In genomic region chr16:79599256-79599836, GRCh38 we compare ENCODE assay signal across 8 cellular contexts. TPM values are rescaled to one million over a fixed set of nuclear protein-coding genes. Genes with fewer than 3 reads are reported as not detected.
DNase-seq lines count a peak whose midpoint lies in the region; ATAC-seq and TF ChIP-seq lines count a peak whose summit lies in the region.

No MANE protein-coding gene starts in this region.

- ATAC-seq in CD4-positive, alpha-beta T cell (ENCODE audit: poor library complexity), result no peak

- no peak for TF ChIP-seq EP300 in suprapubic skin (IDR thresholded peaks at IDR 0.05)

- in situ Hi-C loops in ACHN (cut with HindIII; ENCODE audit: low pct_ligation_motif_present, low pct_unique_long_range_greater_than_20kb, low sequenced_read_pairs), result no loop called here

- intact Hi-C loops in CD4-positive, alpha-beta T cell (cut with DNase I, micrococcal nuclease), result no loop called here

- no peaks in the 10 kb centered on the region for H3K9me3 ChIP-seq in CD4-positive, alpha-beta T cell (ENCODE audit: control insufficient read depth, low read length)
- H3K9me3 ChIP-seq in Peyer's patch (no peaks in the 10 kb centered on the region), liver (ENCODE audit: control insufficient read depth in 4 of 4, low read length in 3 of 4) (no peaks in the 10 kb centered on the region), suprapubic skin (no peaks in the 10 kb centered on the region)

- peak overlapping the region; percentile 74 for H3K27ac Mint-ChIP-seq in CD4-positive, alpha-beta T cell

- H3K36me3 ChIP-seq in Peyer's patch, result peaks cover 0 to 12% (median 0%) of the 10 kb centered on the region in 3 donors
- no peaks in the 10 kb centered on the region for H3K36me3 ChIP-seq in liver (ENCODE audit: control insufficient read depth in 4 of 4, insufficient read depth in 3 of 4, low read depth in 1 of 4, low read length in 3 of 4)
- H3K36me3 ChIP-seq in suprapubic skin, result no peaks in the 10 kb centered on the region

- peak overlapping the region; percentile 35 for H3K27ac ChIP-seq in CD4-positive, alpha-beta T cell (ENCODE audit: low read depth, low read length)
- peak overlapping the region; percentile 82 to 97 (median 94) for H3K27ac ChIP-seq in Peyer's patch
- peak overlapping the region; percentile 99 to 100 for H3K27ac ChIP-seq in liver (ENCODE audit: low read depth in 1 of 2, low read length in 2 of 2)
- H3K27ac ChIP-seq in suprapubic skin, result peak overlapping the region; percentile 91

- peak in 5 of 10 experiments; percentile 14 to 37 (median 16) for DNase-seq in CD4-positive, alpha-beta T cell
- peak in 2 of 3 donors; percentile 54 to 66 for DNase-seq in Peyer's patch
- peak; percentile 49 for DNase-seq in cerebellar cortex (ENCODE audit: low spot score)
- DNase-seq in suprapubic skin (ENCODE audit: low spot score in 2 of 2), result peak in 1 of 2 donors; percentile 68
- DNase-seq in MV-4-11 (lab: John Stamatoyannopoulos, UW), result no peak
- DNase-seq in ACHN, result no peak
- no peak for DNase-seq in SKM-1 treated with dmso at 0.1 percent for 144 hours (lab: John Stamatoyannopoulos, UW; ENCODE audit: unreplicated experiment)

- no peaks in the 10 kb centered on the region for H3K9me3 Mint-ChIP-seq in CD4-positive, alpha-beta T cell

- TF ChIP-seq CTCF in CD4-positive, alpha-beta T cell (IDR thresholded peaks at IDR 0.05), result no peak
- no peak for TF ChIP-seq CTCF in Peyer's patch (IDR thresholded peaks at IDR 0.05)
- no peak for TF ChIP-seq CTCF in liver (IDR thresholded peaks at IDR 0.05; ENCODE audit: low read depth, low read length, missing input control)
- TF ChIP-seq CTCF in suprapubic skin (IDR thresholded peaks at IDR 0.05), result no peak

- TF ChIP-seq RAD21 in liver (IDR thresholded peaks at IDR 0.05), result no peak

- H3K27me3 Mint-ChIP-seq in CD4-positive, alpha-beta T cell, result peaks cover 10% of the 10 kb centered on the region

- H3K4me3 Mint-ChIP-seq in CD4-positive, alpha-beta T cell, result peak overlapping the region; percentile 92

- H3K9ac ChIP-seq in liver (ENCODE audit: low read depth in 1 of 2, low read length in 2 of 2), result peak overlapping the region; percentile 57 to 74

- WGBS in liver, result under 1% methylated on average over 79 of the region's 79 CpGs
- 0% methylated on average over 3 of the region's 79 CpGs for WGBS in suprapubic skin

- POLR2A ChIA-PET in CD4-positive, alpha-beta T cell (lab: Charles Lee), result interaction anchor here (0.5 to 2.8 kb wide), 7 partner anchors 9 to 590 kb away, joined by 3 to 19 read pairs (median 8); no protein-coding TSS in a partner anchor

- TF ChIP-seq POLR2A in Peyer's patch (IDR thresholded peaks at IDR 0.05), result no peak
- no peak for TF ChIP-seq POLR2A in suprapubic skin (IDR thresholded peaks at IDR 0.05)

- peaks cover 0 to 4% (median 0%) of the 10 kb centered on the region in 4 donors for H3K4me1 ChIP-seq in Peyer's patch
- H3K4me1 ChIP-seq in liver (ENCODE audit: control insufficient read depth in 4 of 4, insufficient read depth in 4 of 4, low read length in 3 of 4), result peaks cover 2 to 37% (median 17%) of the 10 kb centered on the region in 4 donors
- H3K4me1 ChIP-seq in suprapubic skin, result peaks cover 42% of the 10 kb centered on the region

- peaks cover 26% of the 10 kb centered on the region for H3K36me3 Mint-ChIP-seq in CD4-positive, alpha-beta T cell (ENCODE audit: low read depth)

- H3K4me3 ChIP-seq in Peyer's patch (peak overlapping the region; percentile 61 to 84 (median 74)), liver (ENCODE audit: low read depth in 1 of 3, low read length in 3 of 3) (peak overlapping the region; percentile 87 to 98 (median 88)), suprapubic skin (peak overlapping the region; percentile 74)

- CTCF ChIA-PET in CD4-positive, alpha-beta T cell (lab: Charles Lee), result no interaction called here

- H3K4me1 Mint-ChIP-seq in CD4-positive, alpha-beta T cell (ENCODE audit: low read depth), result peaks cover 41% of the 10 kb centered on the region

- H3K27me3 ChIP-seq in CD4-positive, alpha-beta T cell (ENCODE audit: control insufficient read depth, insufficient read depth, low read length), result no peaks in the 10 kb centered on the region
- H3K27me3 ChIP-seq in Peyer's patch (no peaks in the 10 kb centered on the region), liver (ENCODE audit: control insufficient read depth in 4 of 4, insufficient read depth in 4 of 4, low read length in 3 of 4) (no peaks in the 10 kb centered on the region), suprapubic skin (no peaks in the 10 kb centered on the region)

TF ChIP-seq in liver, 16 proteins besides CTCF, POLR2A, EP300 and RAD21:
- TF ChIP-seq EGR1 (IDR thresholded peaks at IDR 0.05; ENCODE audit: low read depth in 2 of 2) (no peak), RXRA (IDR thresholded peaks at IDR 0.05) (no peak), SP1 (IDR thresholded peaks at IDR 0.05) (no peak)

RNA-seq across cellular contexts. Expression of gene MAF, which starts 1.2 kb away (rescaled TPM):
- total RNA-seq in CD4-positive, alpha-beta T cell, result 10 to 100 TPM; 36.0 to 36.2 TPM
- total RNA-seq in Peyer's patch (100 to 1,000 TPM in 3 of 4 donors, 10 to 100 TPM in 1; 92.4 to 390 (median 235) TPM), liver (10 to 100 TPM; 16.0 to 20.9 TPM), suprapubic skin (100 to 1,000 TPM in 3 of 4 donors, 10 to 100 TPM in 1; 83.6 to 135 (median 114) TPM)
- 10 to 100 TPM in 1 of 2 donors, 1 to 10 TPM in 1; 9.7 to 17.5 TPM for polyA plus RNA-seq in liver

Comparison
In these comparisons a context has a peak if more than half of its experiments do, and no peak if none do; other contexts are left out.
1. DNase-seq: peak in Peyer's patch (2 of 3) and cerebellar cortex (single experiment); none in MV-4-11 (single experiment), ACHN (single experiment) and SKM-1 treated with dmso at 0.1 percent for 144 hours (single experiment).
2. H3K27ac ChIP-seq: peak in every context shown above with its lines; median percentile 100 in liver; 94 in Peyer's patch; 91 in suprapubic skin; 35 in CD4-positive, alpha-beta T cell.
3. Peak in every context shown above with its lines, with median percentiles within 50 percentile points of each other: H3K4me3 ChIP-seq.